In the genomic region with DNA sequence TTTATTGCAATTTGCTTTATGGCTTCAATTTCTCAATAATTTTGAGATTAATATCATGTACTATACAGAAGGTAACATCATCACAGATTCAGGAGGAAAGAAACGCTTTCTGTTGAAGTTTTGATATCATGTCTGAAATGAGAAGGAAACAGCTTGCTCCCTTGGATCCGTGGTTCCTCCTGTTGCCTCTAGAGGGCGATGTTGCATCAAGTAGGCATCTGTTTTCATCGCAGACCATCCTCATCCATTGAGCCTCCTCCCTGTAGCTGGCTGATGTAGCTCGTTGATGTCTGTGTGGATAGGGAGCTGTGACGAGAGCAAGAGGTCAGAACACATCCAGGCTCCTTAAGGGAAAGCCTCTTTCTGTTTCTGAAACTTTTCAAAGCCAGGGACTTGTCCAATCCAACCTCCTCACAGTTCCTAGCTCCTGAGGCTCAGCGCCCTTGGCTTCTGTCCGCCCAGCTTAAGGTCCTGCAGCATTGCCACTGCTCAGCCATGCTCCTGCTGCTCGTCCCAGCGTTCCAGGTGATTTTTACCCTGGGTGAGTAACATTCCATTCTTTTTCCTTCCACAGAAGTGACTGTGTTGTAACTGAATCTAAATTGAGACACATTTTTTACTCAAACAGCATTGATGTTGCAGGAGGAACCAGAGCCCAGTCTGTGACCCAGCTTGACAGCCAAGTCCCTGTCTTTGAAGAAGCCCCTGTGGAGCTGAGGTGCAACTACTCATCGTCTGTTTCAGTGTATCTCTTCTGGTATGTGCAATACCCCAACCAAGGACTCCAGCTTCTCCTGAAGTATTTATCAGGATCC, we compare ENCODE assay signal across 8 cellular contexts.
DNase-seq lines count a peak whose midpoint lies in the region; ATAC-seq and TF ChIP-seq lines count a peak whose summit lies in the region.

No MANE protein-coding gene starts in this region.

- CTCF ChIA-PET in CD8-positive, alpha-beta T cell (lab: Charles Lee): interaction anchor here (0.6 to 3.4 kb wide), 33 partner anchors 8 to 591 kb away, joined by 3 to 44 read pairs (median 5); no protein-coding TSS in a partner anchor
- CTCF ChIA-PET in OCI-LY7 (lab: Charles Lee; ENCODE audit: unreplicated experiment): interaction anchor here (0.6 to 1.2 kb wide), 3 partner anchors 10 to 121 kb away, joined by 3 read pairs; no protein-coding TSS in a partner anchor

- no peaks in the 10 kb centered on the region for H4K20me1 ChIP-seq in OCI-LY7 (ENCODE audit: insufficient read depth, low read length)

- H3K36me3 ChIP-seq in CD8-positive, alpha-beta T cell (ENCODE audit: insufficient read depth, low read length): no peaks in the 10 kb centered on the region
- H3K36me3 ChIP-seq in OCI-LY7 (ENCODE audit: insufficient read depth, low read length): no peaks in the 10 kb centered on the region
- no peaks in the 10 kb centered on the region for H3K36me3 ChIP-seq in sigmoid colon

- no peaks in the 10 kb centered on the region for H3K9me3 ChIP-seq in CD8-positive, alpha-beta T cell (ENCODE audit: low read length)
- H3K9me3 ChIP-seq in OCI-LY7 (ENCODE audit: low read length): no peaks in the 10 kb centered on the region
- H3K9me3 ChIP-seq in sigmoid colon: no peaks in the 10 kb centered on the region

- H2AFZ ChIP-seq in OCI-LY7 (ENCODE audit: low read length): no peak overlapping the region

- intact Hi-C loops in CD8-positive, alpha-beta T cell (cut with DNase I, micrococcal nuclease): loop anchor here (2.0 to 5.0 kb wide), 4 partner anchors 18 to 579 kb away; no protein-coding TSS in a partner anchor
- intact Hi-C loops in OCI-LY7 (cut with micrococcal nuclease; ENCODE audit: unreplicated experiment) (no loop called here), sigmoid colon (cut with DNase I) (no loop called here)

- no peaks in the 10 kb centered on the region for H3K9me3 Mint-ChIP-seq in CD8-positive, alpha-beta T cell

- peak overlapping the region; percentile 71 for H3K4me3 Mint-ChIP-seq in CD8-positive, alpha-beta T cell

- peak in 6 of 7 experiments; percentile 26 to 75 (median 52) for DNase-seq in CD8-positive, alpha-beta T cell
- DNase-seq in OCI-LY7 (ENCODE audit: low spot score) (peak; percentile 66), glomerular visceral epithelial cell (ENCODE audit: extremely low spot score) (peak; percentile 44), sigmoid colon (peak; percentile 64), NCI-H2081 treated with DMSO at 0.1 percent for 48 hours (lab: John Stamatoyannopoulos, UW) (no peak)
- DNase-seq in activated T-helper 1 cell treated with anti-CD3 and anti-CD28 coated beads, Interleukin-2, amount 50 U/mL, for 16 hours (ENCODE audit: low read depth in 1 of 2, low spot score in 1 of 2): peak; percentile 13 to 27

- H3K27me3 Mint-ChIP-seq in CD8-positive, alpha-beta T cell (ENCODE audit: low read depth): no peaks in the 10 kb centered on the region

- no TSS peak for BruUV-seq in OCI-LY7 (replicated peaks; lab: Mats Ljungman, UMichigan)

- TF ChIP-seq EP300 in sigmoid colon (IDR thresholded peaks at IDR 0.05): no peak

- H3K4me2 ChIP-seq in OCI-LY7 (ENCODE audit: low read length): no peak overlapping the region

- no peak overlapping the region for H3K4me3 ChIP-seq in CD8-positive, alpha-beta T cell (ENCODE audit: low read depth, low read length)
- H3K4me3 ChIP-seq in OCI-LY7 (ENCODE audit: low read depth, low read length, poor library complexity, severe bottlenecking) (no peak overlapping the region), sigmoid colon (no peak overlapping the region)

- no peak overlapping the region for H3K27ac ChIP-seq in CD8-positive, alpha-beta T cell (ENCODE audit: low read depth, low read length)
- H3K27ac ChIP-seq in OCI-LY7 (ENCODE audit: low read depth, low read length, poor library complexity, severe bottlenecking) (no peak overlapping the region), sigmoid colon (no peak overlapping the region)

- POLR2A ChIA-PET in CD8-positive, alpha-beta T cell (lab: Charles Lee): interaction anchor here (0.6 to 2.0 kb wide), 9 partner anchors 12 to 1166 kb away, joined by 3 to 9 read pairs (median 5); no protein-coding TSS in a partner anchor
- POLR2A ChIA-PET in OCI-LY7 (lab: Charles Lee): interaction anchor here (0.6 to 1.1 kb wide), 4 partner anchors 13 to 89 kb away, joined by 3 read pairs; no protein-coding TSS in a partner anchor

- peak; percentile 74 for TF ChIP-seq CTCF in CD8-positive, alpha-beta T cell (IDR thresholded peaks at IDR 0.05)
- TF ChIP-seq CTCF in OCI-LY7 (conservative IDR thresholded peaks at IDR 0.05; ENCODE audit: low read length) (peak; percentile 97), sigmoid colon (IDR thresholded peaks at IDR 0.05) (peak; percentile 9 to 64 (median 20))

- H3K36me3 Mint-ChIP-seq in CD8-positive, alpha-beta T cell: no peaks in the 10 kb centered on the region

- H3K4me1 Mint-ChIP-seq in CD8-positive, alpha-beta T cell (ENCODE audit: low read depth): peaks cover 17% of the 10 kb centered on the region

- H3K79me2 ChIP-seq in OCI-LY7 (ENCODE audit: insufficient read depth, low read depth, low read length): no peaks in the 10 kb centered on the region

- peaks cover 3% of the 10 kb centered on the region for H3K4me1 ChIP-seq in CD8-positive, alpha-beta T cell (ENCODE audit: insufficient read depth, low read length)
- H3K4me1 ChIP-seq in OCI-LY7 (ENCODE audit: insufficient read depth, low read length, poor library complexity, severe bottlenecking) (no peaks in the 10 kb centered on the region), sigmoid colon (no peaks in the 10 kb centered on the region)

- 43 to 45% methylated on average over 11 of the region's 11 CpGs for WGBS in sigmoid colon, 2 donors

- ATAC-seq in CD8-positive, alpha-beta T cell: peak; percentile 79
- ATAC-seq in GM19351 (IDR thresholded peaks at IDR 0.05; ENCODE audit: unreplicated experiment) (peak; percentile 54), GM21367 (IDR thresholded peaks at IDR 0.05; ENCODE audit: unreplicated experiment) (no peak)

- H3K27ac Mint-ChIP-seq in CD8-positive, alpha-beta T cell: peak overlapping the region; percentile 72

- no peaks in the 10 kb centered on the region for H3K9me2 ChIP-seq in OCI-LY7 (ENCODE audit: insufficient read depth, low read length)

- H3K27me3 ChIP-seq in CD8-positive, alpha-beta T cell (ENCODE audit: insufficient read depth, low read length): no peaks in the 10 kb centered on the region
- no peaks in the 10 kb centered on the region for H3K27me3 ChIP-seq in sigmoid colon

- no peak for TF ChIP-seq POLR2A in sigmoid colon (IDR thresholded peaks at IDR 0.05)

Comparison
In these comparisons a context has a peak if more than half of its experiments do, and no peak if none do; other contexts are left out.
1. CTCF ChIP-seq: peak in every context shown above with its lines; median percentile 97 in OCI-LY7; 74 in CD8-positive, alpha-beta T cell; 20 in sigmoid colon.
2. intact Hi-C loops: an anchor here in CD8-positive, alpha-beta T cell (2.0 to 5.0 kb wide); none called in OCI-LY7 and sigmoid colon.